1 cellular context compared by ENCODE assay signal in the genomic region with DNA sequence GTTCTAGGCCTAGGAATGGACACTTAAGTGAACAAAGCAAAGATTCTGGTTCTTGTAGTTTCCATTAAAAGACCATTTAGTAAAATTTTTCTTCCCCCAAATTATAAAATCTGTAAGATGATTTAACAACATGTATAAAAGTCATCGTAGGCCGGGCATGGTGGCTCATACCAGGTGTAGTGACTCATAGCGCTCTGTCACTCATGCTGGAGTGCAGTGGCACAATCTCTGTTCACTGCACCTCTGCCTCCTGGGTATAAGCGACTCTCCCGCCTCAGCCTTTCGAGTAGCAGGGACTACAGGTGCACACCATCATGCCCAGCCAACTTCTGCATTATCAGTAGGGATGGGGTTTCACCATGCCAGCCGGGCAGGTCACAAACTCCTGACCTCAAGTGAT.
TF ChIP-seq lines count a peak whose summit lies in the region.

No MANE protein-coding gene starts in this region.

TF ChIP-seq in SK-N-SH treated with all-trans-retinoic acid at 6 μM for 48 hours, 23 proteins besides CTCF, POLR2A, EP300 and RAD21 (continued from another document):
- TF ChIP-seq ARNTL (CRISPR knock-in tag; IDR thresholded peaks at IDR 0.05; ENCODE audit: borderline replicate concordance, low read depth) (no peak), TSHZ2 (CRISPR knock-in tag; IDR thresholded peaks at IDR 0.05) (no peak), ESRRG (CRISPR knock-in tag; IDR thresholded peaks at IDR 0.05) (no peak), CSRNP3 (CRISPR knock-in tag; IDR thresholded peaks at IDR 0.05) (no peak), OSR1 (CRISPR knock-in tag; IDR thresholded peaks at IDR 0.05) (no peak), ZNF70 (CRISPR knock-in tag; IDR thresholded peaks at IDR 0.05) (no peak), TCF4 (CRISPR knock-in tag; IDR thresholded peaks at IDR 0.05; ENCODE audit: borderline replicate concordance) (no peak), RARB (CRISPR knock-in tag; IDR thresholded peaks at IDR 0.05) (no peak)
- TF ChIP-seq, protein P1, sequence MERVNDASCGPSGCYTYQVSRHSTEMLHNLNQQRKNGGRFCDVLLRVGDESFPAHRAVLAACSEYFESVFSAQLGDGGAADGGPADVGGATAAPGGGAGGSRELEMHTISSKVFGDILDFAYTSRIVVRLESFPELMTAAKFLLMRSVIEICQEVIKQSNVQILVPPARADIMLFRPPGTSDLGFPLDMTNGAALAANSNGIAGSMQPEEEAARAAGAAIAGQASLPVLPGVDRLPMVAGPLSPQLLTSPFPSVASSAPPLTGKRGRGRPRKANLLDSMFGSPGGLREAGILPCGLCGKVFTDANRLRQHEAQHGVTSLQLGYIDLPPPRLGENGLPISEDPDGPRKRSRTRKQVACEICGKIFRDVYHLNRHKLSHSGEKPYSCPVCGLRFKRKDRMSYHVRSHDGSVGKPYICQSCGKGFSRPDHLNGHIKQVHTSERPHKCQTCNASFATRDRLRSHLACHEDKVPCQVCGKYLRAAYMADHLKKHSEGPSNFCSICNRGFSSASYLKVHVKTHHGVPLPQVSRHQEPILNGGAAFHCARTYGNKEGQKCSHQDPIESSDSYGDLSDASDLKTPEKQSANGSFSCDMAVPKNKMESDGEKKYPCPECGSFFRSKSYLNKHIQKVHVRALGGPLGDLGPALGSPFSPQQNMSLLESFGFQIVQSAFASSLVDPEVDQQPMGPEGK (CRISPR knock-in tag; IDR thresholded peaks at IDR 0.05; ENCODE audit: borderline replicate concordance), result no peak
